10 cellular contexts compared by ENCODE assay signal in the genomic region with DNA sequence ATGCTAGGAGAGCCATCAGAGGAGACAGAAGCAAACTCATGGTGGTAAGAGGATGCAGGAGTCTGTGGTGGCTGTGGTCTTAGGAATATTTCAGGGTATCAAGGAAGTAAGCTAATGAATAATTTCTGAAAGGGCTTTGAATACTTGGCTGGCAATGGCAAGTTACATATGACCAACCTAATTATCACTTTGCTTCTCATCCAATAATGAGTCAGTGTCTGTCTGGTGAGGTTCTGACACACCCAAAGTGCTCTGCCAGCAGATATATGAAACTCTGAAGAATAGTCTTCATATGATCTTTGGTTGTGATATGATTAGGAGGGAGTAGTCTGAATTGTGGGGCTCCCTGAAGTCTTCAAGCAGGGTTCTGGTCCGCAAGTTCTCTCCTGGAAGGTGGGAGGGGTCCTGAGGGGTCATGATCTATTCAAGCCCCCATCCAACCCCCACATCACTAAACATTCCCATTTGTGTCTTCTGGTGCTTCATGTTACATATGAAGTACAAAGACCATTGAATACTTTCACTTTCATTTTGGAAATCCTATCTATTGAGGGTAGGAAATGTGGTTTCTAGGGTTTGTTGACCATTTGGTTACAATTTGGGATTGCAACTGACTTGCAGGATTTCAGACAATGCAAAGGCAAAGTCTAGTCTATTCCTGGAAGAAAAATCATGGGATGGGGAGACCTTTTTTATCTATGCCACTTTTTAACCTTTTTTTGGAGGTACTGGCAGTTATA.
A peak's percentile ranks its signal among the peaks of the same experiment; 100 is the strongest.
DNase-seq lines count a peak whose midpoint lies in the region; ATAC-seq and TF ChIP-seq lines count a peak whose summit lies in the region.
"Had no signal": no experiment of that assay in that cellular context is flagged by ENCODE, and none has a peak within 500 bp of the region (broad histone marks: within the 10 kb centered on the region; RNA-seq: fewer than 3 reads in every experiment).

No MANE protein-coding gene starts in this region.

- peaks cover 36% of the 10 kb centered on the region for H3K4me1 Mint-ChIP-seq in stimulated activated naive CD8-positive, alpha-beta T cell treated with anti-CD3 and anti-CD28 coated beads, Interleukin-15, amount 100 ng/mL, for 72 hours

- no peaks in the 10 kb centered on the region for H3K9me3 Mint-ChIP-seq in stimulated activated naive CD8-positive, alpha-beta T cell treated with anti-CD3 and anti-CD28 coated beads, Interleukin-15, amount 100 ng/mL, for 72 hours

- H3K36me3 ChIP-seq in OCI-LY7 (ENCODE audit: insufficient read depth, low read length) (no peaks in the 10 kb centered on the region), hepatocyte (replicated peaks; ENCODE audit: insufficient read depth, low read depth) (no peaks in the 10 kb centered on the region)

- peak overlapping the region; percentile 33 to 54 for H3K4me3 Mint-ChIP-seq in stimulated activated naive CD8-positive, alpha-beta T cell treated with anti-CD3 and anti-CD28 coated beads, Interleukin-15, amount 100 ng/mL, for 72 hours

- BruUV-seq in OCI-LY7 (replicated peaks; lab: Mats Ljungman, UMichigan): no TSS peak

- H2AFZ ChIP-seq in OCI-LY7 (ENCODE audit: low read length) (peak overlapping the region; percentile 85), hepatocyte (no peak overlapping the region)

- peak; percentile 95 for ATAC-seq in stimulated activated naive CD8-positive, alpha-beta T cell treated with anti-CD3 and anti-CD28 coated beads, Interleukin-15, amount 100 ng/mL, for 72 hours
- ATAC-seq in omental fat pad (ENCODE audit: low FRiP score): no peak

- no peaks in the 10 kb centered on the region for H3K9me2 ChIP-seq in OCI-LY7 (ENCODE audit: insufficient read depth, low read length)
- H3K9me2 ChIP-seq in hepatocyte (replicated peaks; ENCODE audit: insufficient read depth): no peaks in the 10 kb centered on the region

- H3K4me3 ChIP-seq in OCI-LY7 (ENCODE audit: low read depth, low read length, poor library complexity, severe bottlenecking): no peak overlapping the region
- H3K4me3 ChIP-seq in coronary artery: peak overlapping the region; percentile 19
- H3K4me3 ChIP-seq in hepatocyte: no peak overlapping the region

- peaks cover 13% of the 10 kb centered on the region for H3K27me3 Mint-ChIP-seq in stimulated activated naive CD8-positive, alpha-beta T cell treated with anti-CD3 and anti-CD28 coated beads, Interleukin-15, amount 100 ng/mL, for 72 hours

- H3K27ac ChIP-seq in OCI-LY7 (ENCODE audit: low read depth, low read length, poor library complexity, severe bottlenecking) (no peak overlapping the region), coronary artery (no peak overlapping the region), hepatocyte (no peak overlapping the region)

- peak overlapping the region in 1 of 2 donors; percentile 27 for H3K27ac Mint-ChIP-seq in stimulated activated naive CD8-positive, alpha-beta T cell treated with anti-CD3 and anti-CD28 coated beads, Interleukin-15, amount 100 ng/mL, for 72 hours

- H3K4me2 ChIP-seq in OCI-LY7 (ENCODE audit: low read length) (peak overlapping the region; percentile 4), hepatocyte (no peak overlapping the region)

- peaks cover 53% of the 10 kb centered on the region for H3K4me1 ChIP-seq in OCI-LY7 (ENCODE audit: insufficient read depth, low read length, poor library complexity, severe bottlenecking)
- H3K4me1 ChIP-seq in hepatocyte (ENCODE audit: insufficient read depth): no peaks in the 10 kb centered on the region

- peak; percentile 15 for DNase-seq in activated naive CD4-positive, alpha-beta T cell treated with Interleukin-2 at 50 U/mL for 16 hours
- no peak for DNase-seq in activated naive CD4-positive, alpha-beta T cell (lab: John Stamatoyannopoulos, UW)
- no peak for DNase-seq in OCI-LY7 (ENCODE audit: low spot score)
- DNase-seq in coronary artery (ENCODE audit: low spot score): no peak
- peak; percentile 4 to 31 for DNase-seq in stimulated activated naive CD8-positive, alpha-beta T cell treated with anti-CD3 and anti-CD28 coated beads, Interleukin-15, amount 100 ng/mL, for 72 hours
- no peak for DNase-seq in ecto neural progenitor cell (ENCODE audit: low spot score)
- DNase-seq in hepatocyte (ENCODE audit: low spot score): no peak
- DNase-seq in omental fat pad (ENCODE audit: low spot score): no peak
- DNase-seq: activated gamma-delta T cell treated with Interleukin-2 at 50 U/mL for 16 hours, COR-L47 had no signal

- WGBS in hepatocyte (ENCODE audit: low lambda C conversion rate, missing lambda C conversion rate): 100% methylated on average over 1 of the region's 1 CpG

- intact Hi-C loops in OCI-LY7 (cut with micrococcal nuclease; ENCODE audit: unreplicated experiment): no loop called here

- POLR2A ChIA-PET in OCI-LY7 (lab: Charles Lee): no interaction called here

- no peaks in the 10 kb centered on the region for H3K9me3 ChIP-seq in OCI-LY7 (ENCODE audit: low read length)
- no peaks in the 10 kb centered on the region for H3K9me3 ChIP-seq in hepatocyte (ENCODE audit: low read depth)

- H4K20me1 ChIP-seq in OCI-LY7 (ENCODE audit: insufficient read depth, low read length) (no peaks in the 10 kb centered on the region), hepatocyte (ENCODE audit: insufficient read depth, poor library complexity, severe bottlenecking) (no peaks in the 10 kb centered on the region)

- TF ChIP-seq CTCF in OCI-LY7 (conservative IDR thresholded peaks at IDR 0.05; ENCODE audit: low read length) (no peak), coronary artery (IDR thresholded peaks at IDR 0.05) (no peak), hepatocyte (IDR thresholded peaks at IDR 0.05; ENCODE audit: poor library complexity) (no peak), omental fat pad (IDR thresholded peaks at IDR 0.05) (no peak)

- CTCF ChIA-PET in OCI-LY7 (lab: Charles Lee; ENCODE audit: unreplicated experiment): no interaction called here

- H3K79me2 ChIP-seq in OCI-LY7 (ENCODE audit: insufficient read depth, low read depth, low read length) (no peaks in the 10 kb centered on the region), hepatocyte (no peaks in the 10 kb centered on the region)

- H3K27me3 ChIP-seq in hepatocyte: no peaks in the 10 kb centered on the region

Comparison
In these comparisons a context has a peak if more than half of its experiments do, and no peak if none do; other contexts are left out.
1. DNase-seq: peak in activated naive CD4-positive, alpha-beta T cell treated with Interleukin-2 at 50 U/mL for 16 hours (single experiment) and stimulated activated naive CD8-positive, alpha-beta T cell treated with anti-CD3 and anti-CD28 coated beads, Interleukin-15, amount 100 ng/mL, for 72 hours (2 of 2); none in activated naive CD4-positive, alpha-beta T cell (0 of 4), OCI-LY7 (single experiment), coronary artery (single experiment), ecto neural progenitor cell (single experiment), hepatocyte (single experiment) and omental fat pad (single experiment).